Comparison of ENCODE assay signal across 9 cellular contexts in the genomic region with DNA sequence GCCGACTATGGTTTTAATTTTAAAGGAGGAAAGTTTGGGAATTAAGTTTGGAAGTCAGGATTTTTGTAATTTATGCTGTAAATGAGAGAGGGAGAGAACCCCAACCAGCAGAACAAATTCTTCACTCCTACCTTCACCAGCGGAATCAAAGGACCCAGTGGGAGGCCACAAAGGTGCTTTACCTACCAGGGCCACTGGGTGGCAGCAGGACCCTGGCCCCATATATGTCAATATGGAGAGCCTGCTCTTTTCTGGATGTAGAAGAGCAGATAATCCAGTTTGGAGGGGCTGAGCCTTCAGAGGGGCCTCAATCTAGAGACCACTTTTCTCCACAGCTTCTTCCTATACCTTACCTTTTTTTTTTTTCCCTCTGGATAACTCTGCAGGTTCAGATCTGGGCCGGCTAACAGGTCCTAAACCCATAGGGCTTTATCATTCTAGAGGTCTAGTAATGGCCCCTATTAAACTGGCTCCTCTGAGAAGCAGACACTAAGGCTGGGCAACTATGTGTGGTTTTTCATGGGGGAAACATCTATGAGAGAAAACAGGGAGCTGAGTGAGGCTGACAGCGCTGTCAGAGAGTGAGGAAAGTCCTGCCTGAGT. TPM values are rescaled to one million over a fixed set of nuclear protein-coding genes. Genes with fewer than 3 reads are reported as not detected.
DNase-seq lines count a peak whose midpoint lies in the region; ATAC-seq and TF ChIP-seq lines count a peak whose summit lies in the region.
"Had no signal": no experiment of that assay in that cellular context is flagged by ENCODE, and none has a peak within 500 bp of the region (broad histone marks: within the 10 kb centered on the region; RNA-seq: fewer than 3 reads in every experiment).

No MANE protein-coding gene starts in this region.

- no peaks in the 10 kb centered on the region for H3K36me3 ChIP-seq in thyroid gland

- DNase-seq in GM10248 (ENCODE audit: extremely low spot score) (peak; percentile 81), HT1080 (ENCODE audit: low read depth) (peak; percentile 59), RKO (ENCODE audit: low spot score) (peak; percentile 61), activated T-helper 1 cell treated with Interleukin-2 at 50 U/mL for 16 hours (ENCODE audit: low read depth) (peak; percentile 50), fibroblast of peridontal ligament (ENCODE audit: extremely low read depth) (peak; percentile 60), omental fat pad (ENCODE audit: low spot score) (peak; percentile 58), thyroid gland (peak; percentile 71 to 78)

- H3K27ac ChIP-seq in thyroid gland: no peak overlapping the region

- TF ChIP-seq POLR2A in thyroid gland (IDR thresholded peaks at IDR 0.05): no peak

- no peak overlapping the region for H3K4me3 ChIP-seq in thyroid gland (replicated peaks in 1 of 3)

- ATAC-seq in omental fat pad (ENCODE audit: low FRiP score) (no peak), GM18502 (IDR thresholded peaks at IDR 0.05; ENCODE audit: poor library complexity, unreplicated experiment) (no peak)

- POLR2A ChIA-PET in GM10248 (lab: Yijun Ruan, JAX): no interaction called here

- TF ChIP-seq CTCF in GM10248 (IDR thresholded peaks at IDR 0.05; ENCODE audit: control extremely low read depth, extremely low read depth, low read depth, missing control alignments) (peak; percentile 89), omental fat pad (IDR thresholded peaks at IDR 0.05) (peak in 1 of 3 donors; percentile 45), thyroid gland (IDR thresholded peaks at IDR 0.05) (peak; percentile 78 to 91 (median 87))

- no peaks in the 10 kb centered on the region for H3K9me3 ChIP-seq in thyroid gland

- CTCF ChIA-PET in GM10248 (lab: Yijun Ruan, JAX): interaction anchor here (0.7 to 12.6 kb wide), 25 partner anchors 11 to 197 kb away, joined by 3 to 147 read pairs (median 4); a partner anchor contains a TSS

- 49 to 50% methylated on average over 4 of the region's 4 CpGs for WGBS in thyroid gland, 2 donors

- H3K27me3 ChIP-seq in thyroid gland: no peaks in the 10 kb centered on the region

- intact Hi-C loops in thyroid gland (cut with DNase I): loop anchor here (2.0 kb wide), 1 partner anchor 94 kb away; no protein-coding TSS in a partner anchor

- H3K4me1 ChIP-seq in thyroid gland: no peaks in the 10 kb centered on the region

RNA-seq across cellular contexts. Expression of a gene that starts 8.5 kb away (rescaled TPM):
- total RNA-seq in HT1080 (2014; rRNA removed; shearing (Covaris generic)): 149 and 198 TPM in 2 replicates
- 182 and 229 TPM in 2 replicates for polyA plus RNA-seq in HT1080 (2015; cell fraction: cytosol; rRNA removed)
- polyA plus RNA-seq in HT1080 (2015; cell fraction: nucleus; rRNA removed): 306 and 307 TPM in 2 replicates
- total RNA-seq in omental fat pad (1,000 to 10,000 TPM in 1 of 4 donors, 100 to 1,000 TPM in 3; 258 to 1,217 (median 417) TPM), thyroid gland (10 to 100 TPM in 1 of 4 donors, 1 to 10 TPM in 3; 2.2 to 29.7 (median 5.1) TPM)

RNA-seq across cellular contexts. Expression of a gene that starts 8.5 kb away (rescaled TPM):
- total RNA-seq in HT1080 (2014; rRNA removed; shearing (Covaris generic)): not detected in 2 replicates
- polyA plus RNA-seq in HT1080 (2015; cell fraction: cytosol; rRNA removed): not detected in 2 replicates
- polyA plus RNA-seq in HT1080 (2015; cell fraction: nucleus; rRNA removed): not detected in 2 replicates
- total RNA-seq in omental fat pad: under 1 TPM in 2 of 4 donors, not detected in 2; 0.24 to 0.37 TPM
- total RNA-seq in thyroid gland: not detected
- total RNA-seq: glomerular endothelial cell had no signal

RNA-seq across cellular contexts. Expression of a gene that starts 52.1 kb away (rescaled TPM):
- total RNA-seq in HT1080 (2014; rRNA removed; shearing (Covaris generic)): 70.4 and 79.6 TPM in 2 replicates
- polyA plus RNA-seq in HT1080 (2015; cell fraction: cytosol; rRNA removed): 69.8 and 71.8 TPM in 2 replicates
- 16.4 and 19.4 TPM in 2 replicates for polyA plus RNA-seq in HT1080 (2015; cell fraction: nucleus; rRNA removed)
- total RNA-seq in omental fat pad (10 to 100 TPM; 27.0 to 32.5 (median 29.5) TPM), thyroid gland (10 to 100 TPM; 22.6 to 42.2 (median 37.0) TPM)
